In genomic region chr18:48818329-48819254, GRCh38 we compare ENCODE assay signal across 12 cellular contexts.
DNase-seq lines count a peak whose midpoint lies in the region; ATAC-seq and TF ChIP-seq lines count a peak whose summit lies in the region.
"Had no signal": no experiment of that assay in that cellular context is flagged by ENCODE, and none has a peak within 500 bp of the region (broad histone marks: within the 10 kb centered on the region; RNA-seq: fewer than 3 reads in every experiment).

No MANE protein-coding gene starts in this region.

- peaks cover 11 to 42% (median 29%) of the 10 kb centered on the region in 4 donors for H3K4me1 Mint-ChIP-seq in CD4-positive, CD25-positive, alpha-beta regulatory T cell
- peaks cover 32% of the 10 kb centered on the region for H3K4me1 Mint-ChIP-seq in activated B cell treated with CpG ODN at 0.5 μM for 24 hours
- H3K4me1 Mint-ChIP-seq in osteocyte (ENCODE audit: unreplicated experiment): peaks cover 23% of the 10 kb centered on the region

- whole genome bisulfite sequencing in heart left ventricle, 4 donors: 74 to 79% (median 78%) methylated on average over 18 of the region's 18 CpGs

- no peak for ATAC-seq in CD4-positive, CD25-positive, alpha-beta regulatory T cell (ENCODE audit: low read depth in 2 of 2)
- ATAC-seq in activated B cell treated with CpG ODN at 0.5 μM for 24 hours (ENCODE audit: low read depth): no peak
- peak in 2 of 4 donors; percentile 18 to 60 for ATAC-seq in heart left ventricle
- ATAC-seq in HG02588 (IDR thresholded peaks at IDR 0.05; ENCODE audit: unreplicated experiment): no peak

- no peaks in the 10 kb centered on the region for H3K36me3 Mint-ChIP-seq in CD4-positive, CD25-positive, alpha-beta regulatory T cell
- no peaks in the 10 kb centered on the region for H3K36me3 Mint-ChIP-seq in activated B cell treated with CpG ODN at 0.5 μM for 24 hours (ENCODE audit: low read depth)
- H3K36me3 Mint-ChIP-seq in osteocyte (ENCODE audit: unreplicated experiment): peaks cover 60% of the 10 kb centered on the region

- CTCF ChIA-PET in activated B cell treated with CpG ODN at 0.5 μM for 24 hours (lab: Charles Lee) (no interaction called here), HEK293T (lab: Yijun Ruan, JAX) (no interaction called here)

- peaks cover 0 to 3% (median 0%) of the 10 kb centered on the region in 7 donors for H3K9me3 Mint-ChIP-seq in CD4-positive, CD25-positive, alpha-beta regulatory T cell
- no peaks in the 10 kb centered on the region for H3K9me3 Mint-ChIP-seq in activated B cell treated with CpG ODN at 0.5 μM for 24 hours
- H3K9me3 Mint-ChIP-seq in osteocyte (ENCODE audit: unreplicated experiment): peaks cover 11% of the 10 kb centered on the region

- peaks cover 17% of the 10 kb centered on the region for H3K4me1 ChIP-seq in CD4-positive, CD25-positive, alpha-beta regulatory T cell (ENCODE audit: control insufficient read depth, insufficient read depth, low read length, poor library complexity, severe bottlenecking)
- H3K4me1 ChIP-seq in heart left ventricle: peaks cover 0 to 32% (median 13%) of the 10 kb centered on the region in 12 donors

- H3K4me3 Mint-ChIP-seq in CD4-positive, CD25-positive, alpha-beta regulatory T cell: no peak overlapping the region
- no peak overlapping the region for H3K4me3 Mint-ChIP-seq in activated B cell treated with CpG ODN at 0.5 μM for 24 hours
- H3K4me3 Mint-ChIP-seq in osteocyte (ENCODE audit: unreplicated experiment): no peak overlapping the region

- no peak overlapping the region for H3K4me3 ChIP-seq in CD4-positive, CD25-positive, alpha-beta regulatory T cell (ENCODE audit: low read depth, low read length)
- H3K4me3 ChIP-seq in heart left ventricle: no peak overlapping the region
- H3K4me3 ChIP-seq: PC-9 had no signal

- no peaks in the 10 kb centered on the region for H3K27me3 Mint-ChIP-seq in CD4-positive, CD25-positive, alpha-beta regulatory T cell
- H3K27me3 Mint-ChIP-seq in activated B cell treated with CpG ODN at 0.5 μM for 24 hours: no peaks in the 10 kb centered on the region
- no peaks in the 10 kb centered on the region for H3K27me3 Mint-ChIP-seq in osteocyte (ENCODE audit: unreplicated experiment)

- no peak overlapping the region for H3K27ac ChIP-seq in CD4-positive, CD25-positive, alpha-beta regulatory T cell (ENCODE audit: insufficient read depth, low read length, poor library complexity, severe bottlenecking)
- H3K27ac ChIP-seq in heart left ventricle: peak overlapping the region in 6 of 12 donors; percentile 1 to 71 (median 54)
- H3K27ac ChIP-seq: PC-9 had no signal

- no peaks in the 10 kb centered on the region for H3K27me3 ChIP-seq in CD4-positive, CD25-positive, alpha-beta regulatory T cell (ENCODE audit: control insufficient read depth, insufficient read depth, low read length)
- H3K27me3 ChIP-seq in heart left ventricle: no peaks in the 10 kb centered on the region

- peak overlapping the region in 2 of 3 donors; percentile 44 to 57 for H3K27ac Mint-ChIP-seq in CD4-positive, CD25-positive, alpha-beta regulatory T cell
- H3K27ac Mint-ChIP-seq in activated B cell treated with CpG ODN at 0.5 μM for 24 hours (peak overlapping the region; percentile 30), osteocyte (ENCODE audit: unreplicated experiment) (peak overlapping the region; percentile 59)

- DNase-seq in CD4-positive, CD25-positive, alpha-beta regulatory T cell: no peak
- DNase-seq in activated B cell treated with CpG ODN at 0.5 μM for 24 hours (peak; percentile 9), heart left ventricle (peak in 3 of 5 donors; percentile 12 to 17 (median 15)), osteocyte (ENCODE audit: extremely low spot score, unreplicated experiment) (peak; percentile 67), SW 1271 (lab: John Stamatoyannopoulos, UW) (no peak), HEK293T (ENCODE audit: extremely low spot score) (no peak)
- no peak for DNase-seq in effector CD4-positive, alpha-beta T cell
- DNase-seq: AML-193, caudate nucleus, NCI-H2171 treated with DMSO at 0.1 percent for 48 hours, PC-9 had no signal

- no peak for TF ChIP-seq POLR2A in heart left ventricle (IDR thresholded peaks at IDR 0.05)

- H3K36me3 ChIP-seq in CD4-positive, CD25-positive, alpha-beta regulatory T cell (ENCODE audit: control insufficient read depth, insufficient read depth, low read length): no peaks in the 10 kb centered on the region
- peaks cover 0 to 26% (median 12%) of the 10 kb centered on the region in 9 donors for H3K36me3 ChIP-seq in heart left ventricle

- TF ChIP-seq CTCF in activated B cell treated with CpG ODN at 0.5 μM for 24 hours (IDR thresholded peaks at IDR 0.05) (no peak), heart left ventricle (IDR thresholded peaks at IDR 0.05) (no peak), osteocyte (IDR thresholded peaks at IDR 0.05) (no peak)

- POLR2A ChIA-PET in activated B cell treated with CpG ODN at 0.5 μM for 24 hours (lab: Charles Lee) (interaction anchor here (2.8 kb wide), 1 partner anchor 17 kb away, joined by 19 read pairs; no protein-coding TSS in a partner anchor), HEK293T (lab: Yijun Ruan, JAX) (no interaction called here)

- no peaks in the 10 kb centered on the region for H3K9me3 ChIP-seq in CD4-positive, CD25-positive, alpha-beta regulatory T cell (ENCODE audit: control insufficient read depth in 2 of 2, low read length in 2 of 2)
- H3K9me3 ChIP-seq in heart left ventricle: peaks cover 0 to 5% (median 0%) of the 10 kb centered on the region in 12 donors

- intact Hi-C loops in activated B cell treated with CpG ODN at 0.5 μM for 24 hours (cut with micrococcal nuclease): no loop called here
- intact Hi-C loops in heart left ventricle (cut with DNase I): no loop called here

TF ChIP-seq in HEK293T, 16 proteins besides CTCF, POLR2A, EP300 and RAD21:
- TF ChIP-seq ARNT (IDR thresholded peaks at IDR 0.05) (no peak), TARDBP (IDR thresholded peaks at IDR 0.05) (no peak), CTBP1 (IDR thresholded peaks at IDR 0.05; ENCODE audit: borderline replicate concordance) (no peak), HDGF (IDR thresholded peaks at IDR 0.05; ENCODE audit: borderline replicate concordance) (no peak), L3MBTL2 (conservative IDR thresholded peaks at IDR 0.05) (no peak), FOXK2 (IDR thresholded peaks at IDR 0.05) (no peak), ZNF384 (IDR thresholded peaks at IDR 0.05) (no peak), BHLHE40 (IDR thresholded peaks at IDR 0.05; ENCODE audit: borderline replicate concordance) (no peak), NFRKB (IDR thresholded peaks at IDR 0.05) (no peak), ELF4 (IDR thresholded peaks at IDR 0.05) (no peak), FOXM1 (IDR thresholded peaks at IDR 0.05; ENCODE audit: borderline replicate concordance) (no peak), PKNOX1 (IDR thresholded peaks at IDR 0.05) (no peak), SP1 (IDR thresholded peaks at IDR 0.05) (no peak)
TF ChIP-seq in HEK293T: peak in this region for 0.

Comparison
In these comparisons a context has a peak if more than half of its experiments do, and no peak if none do; other contexts are left out.
1. DNase-seq: peak in activated B cell treated with CpG ODN at 0.5 μM for 24 hours (single experiment), heart left ventricle (3 of 5) and osteocyte (single experiment); none in CD4-positive, CD25-positive, alpha-beta regulatory T cell (0 of 3), effector CD4-positive, alpha-beta T cell (single experiment), SW 1271 (0 of 2) and HEK293T (single experiment).
2. Peak in every context shown above with its lines, with median percentiles within 50 percentile points of each other: H3K27ac Mint-ChIP-seq.